Comparison of ENCODE assay signal across 3 cellular contexts in the genomic region with DNA sequence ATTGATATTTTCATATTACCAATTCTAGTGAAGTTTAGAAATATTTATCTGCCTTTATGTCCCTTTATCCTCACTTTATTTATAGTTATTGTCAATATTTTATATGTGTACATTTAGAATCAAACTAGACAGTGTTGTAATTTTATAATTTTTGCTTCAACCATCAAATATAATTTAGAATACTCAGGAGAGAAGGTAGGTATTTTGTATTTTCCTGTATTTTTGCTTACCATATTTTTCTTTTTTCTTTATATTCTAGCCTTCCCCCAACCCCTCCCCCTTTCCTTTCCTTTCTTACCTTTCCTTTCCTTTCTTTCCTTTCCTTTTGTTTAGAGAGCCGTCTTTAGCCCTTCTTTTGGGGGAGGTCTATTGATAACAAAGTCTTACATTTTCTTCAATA.
A peak's percentile ranks its signal among the peaks of the same experiment; 100 is the strongest.
TF ChIP-seq lines count a peak whose summit lies in the region.

No MANE protein-coding gene starts in this region.

TF ChIP-seq in HepG2, 621 proteins besides CTCF, POLR2A, EP300 and RAD21:
- TF ChIP-seq HNRNPK (IDR thresholded peaks at IDR 0.05; ENCODE audit: low read depth, low read length, poor library complexity, severe bottlenecking), result peak; percentile 92
- TF ChIP-seq ZNF768 (CRISPR knock-in tag; IDR thresholded peaks at IDR 0.05), result no peak
TF ChIP-seq in HepG2: peak in this region for 1.

TF ChIP-seq in GM23338, 12 proteins besides CTCF, POLR2A, EP300 and RAD21 (continues in another document):
- TF ChIP-seq CREB1 (CRISPR knock-in tag; IDR thresholded peaks at IDR 0.05; ENCODE audit: low read depth), result no peak
- TF ChIP-seq, protein P1, sequence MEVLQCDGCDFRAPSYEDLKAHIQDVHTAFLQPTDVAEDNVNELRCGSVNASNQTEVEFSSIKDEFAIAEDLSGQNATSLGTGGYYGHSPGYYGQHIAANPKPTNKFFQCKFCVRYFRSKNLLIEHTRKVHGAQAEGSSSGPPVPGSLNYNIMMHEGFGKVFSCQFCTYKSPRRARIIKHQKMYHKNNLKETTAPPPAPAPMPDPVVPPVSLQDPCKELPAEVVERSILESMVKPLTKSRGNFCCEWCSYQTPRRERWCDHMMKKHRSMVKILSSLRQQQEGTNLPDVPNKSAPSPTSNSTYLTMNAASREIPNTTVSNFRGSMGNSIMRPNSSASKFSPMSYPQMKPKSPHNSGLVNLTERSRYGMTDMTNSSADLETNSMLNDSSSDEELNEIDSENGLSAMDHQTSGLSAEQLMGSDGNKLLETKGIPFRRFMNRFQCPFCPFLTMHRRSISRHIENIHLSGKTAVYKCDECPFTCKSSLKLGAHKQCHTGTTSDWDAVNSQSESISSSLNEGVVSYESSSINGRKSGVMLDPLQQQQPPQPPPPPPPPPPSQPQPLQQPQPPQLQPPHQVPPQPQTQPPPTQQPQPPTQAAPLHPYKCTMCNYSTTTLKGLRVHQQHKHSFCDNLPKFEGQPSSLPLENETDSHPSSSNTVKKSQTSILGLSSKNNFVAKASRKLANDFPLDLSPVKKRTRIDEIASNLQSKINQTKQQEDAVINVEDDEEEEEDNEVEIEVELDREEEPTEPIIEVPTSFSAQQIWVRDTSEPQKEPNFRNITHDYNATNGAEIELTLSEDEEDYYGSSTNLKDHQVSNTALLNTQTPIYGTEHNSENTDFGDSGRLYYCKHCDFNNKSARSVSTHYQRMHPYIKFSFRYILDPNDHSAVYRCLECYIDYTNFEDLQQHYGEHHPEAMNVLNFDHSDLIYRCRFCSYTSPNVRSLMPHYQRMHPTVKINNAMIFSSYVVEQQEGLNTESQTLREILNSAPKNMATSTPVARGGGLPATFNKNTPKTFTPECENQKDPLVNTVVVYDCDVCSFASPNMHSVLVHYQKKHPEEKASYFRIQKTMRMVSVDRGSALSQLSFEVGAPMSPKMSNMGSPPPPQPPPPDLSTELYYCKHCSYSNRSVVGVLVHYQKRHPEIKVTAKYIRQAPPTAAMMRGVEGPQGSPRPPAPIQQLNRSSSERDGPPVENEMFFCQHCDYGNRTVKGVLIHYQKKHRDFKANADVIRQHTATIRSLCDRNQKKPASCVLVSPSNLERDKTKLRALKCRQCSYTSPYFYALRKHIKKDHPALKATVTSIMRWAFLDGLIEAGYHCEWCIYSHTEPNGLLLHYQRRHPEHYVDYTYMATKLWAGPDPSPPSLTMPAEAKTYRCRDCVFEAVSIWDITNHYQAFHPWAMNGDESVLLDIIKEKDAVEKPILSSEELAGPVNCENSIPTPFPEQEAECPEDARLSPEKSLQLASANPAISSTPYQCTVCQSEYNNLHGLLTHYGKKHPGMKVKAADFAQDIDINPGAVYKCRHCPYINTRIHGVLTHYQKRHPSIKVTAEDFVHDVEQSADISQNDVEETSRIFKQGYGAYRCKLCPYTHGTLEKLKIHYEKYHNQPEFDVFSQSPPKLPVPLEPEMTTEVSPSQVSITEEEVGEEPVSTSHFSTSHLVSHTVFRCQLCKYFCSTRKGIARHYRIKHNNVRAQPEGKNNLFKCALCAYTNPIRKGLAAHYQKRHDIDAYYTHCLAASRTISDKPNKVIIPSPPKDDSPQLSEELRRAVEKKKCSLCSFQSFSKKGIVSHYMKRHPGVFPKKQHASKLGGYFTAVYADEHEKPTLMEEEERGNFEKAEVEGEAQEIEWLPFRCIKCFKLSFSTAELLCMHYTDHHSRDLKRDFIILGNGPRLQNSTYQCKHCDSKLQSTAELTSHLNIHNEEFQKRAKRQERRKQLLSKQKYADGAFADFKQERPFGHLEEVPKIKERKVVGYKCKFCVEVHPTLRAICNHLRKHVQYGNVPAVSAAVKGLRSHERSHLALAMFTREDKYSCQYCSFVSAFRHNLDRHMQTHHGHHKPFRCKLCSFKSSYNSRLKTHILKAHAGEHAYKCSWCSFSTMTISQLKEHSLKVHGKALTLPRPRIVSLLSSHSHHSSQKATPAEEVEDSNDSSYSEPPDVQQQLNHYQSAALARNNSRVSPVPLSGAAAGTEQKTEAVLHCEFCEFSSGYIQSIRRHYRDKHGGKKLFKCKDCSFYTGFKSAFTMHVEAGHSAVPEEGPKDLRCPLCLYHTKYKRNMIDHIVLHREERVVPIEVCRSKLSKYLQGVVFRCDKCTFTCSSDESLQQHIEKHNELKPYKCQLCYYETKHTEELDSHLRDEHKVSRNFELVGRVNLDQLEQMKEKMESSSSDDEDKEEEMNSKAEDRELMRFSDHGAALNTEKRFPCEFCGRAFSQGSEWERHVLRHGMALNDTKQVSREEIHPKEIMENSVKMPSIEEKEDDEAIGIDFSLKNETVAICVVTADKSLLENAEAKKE (CRISPR knock-in tag; IDR thresholded peaks at IDR 0.05), result no peak
- no peak for TF ChIP-seq NANOG (IDR thresholded peaks at IDR 0.05; ENCODE audit: borderline replicate concordance)
- no peak for TF ChIP-seq EZH2 (IDR thresholded peaks at IDR 0.05; ENCODE audit: low read depth, unreplicated experiment)
- TF ChIP-seq ZNF114 (CRISPR knock-in tag; IDR thresholded peaks at IDR 0.05), result no peak
- no peak for TF ChIP-seq JUNB (IDR thresholded peaks at IDR 0.05; ENCODE audit: unreplicated experiment)
- TF ChIP-seq ZNF331 (CRISPR knock-in tag; IDR thresholded peaks at IDR 0.05; ENCODE audit: low read depth), result no peak
- TF ChIP-seq EZH2phosphoT487 (IDR thresholded peaks at IDR 0.05; ENCODE audit: unreplicated experiment), result no peak
- TF ChIP-seq, protein P2, sequence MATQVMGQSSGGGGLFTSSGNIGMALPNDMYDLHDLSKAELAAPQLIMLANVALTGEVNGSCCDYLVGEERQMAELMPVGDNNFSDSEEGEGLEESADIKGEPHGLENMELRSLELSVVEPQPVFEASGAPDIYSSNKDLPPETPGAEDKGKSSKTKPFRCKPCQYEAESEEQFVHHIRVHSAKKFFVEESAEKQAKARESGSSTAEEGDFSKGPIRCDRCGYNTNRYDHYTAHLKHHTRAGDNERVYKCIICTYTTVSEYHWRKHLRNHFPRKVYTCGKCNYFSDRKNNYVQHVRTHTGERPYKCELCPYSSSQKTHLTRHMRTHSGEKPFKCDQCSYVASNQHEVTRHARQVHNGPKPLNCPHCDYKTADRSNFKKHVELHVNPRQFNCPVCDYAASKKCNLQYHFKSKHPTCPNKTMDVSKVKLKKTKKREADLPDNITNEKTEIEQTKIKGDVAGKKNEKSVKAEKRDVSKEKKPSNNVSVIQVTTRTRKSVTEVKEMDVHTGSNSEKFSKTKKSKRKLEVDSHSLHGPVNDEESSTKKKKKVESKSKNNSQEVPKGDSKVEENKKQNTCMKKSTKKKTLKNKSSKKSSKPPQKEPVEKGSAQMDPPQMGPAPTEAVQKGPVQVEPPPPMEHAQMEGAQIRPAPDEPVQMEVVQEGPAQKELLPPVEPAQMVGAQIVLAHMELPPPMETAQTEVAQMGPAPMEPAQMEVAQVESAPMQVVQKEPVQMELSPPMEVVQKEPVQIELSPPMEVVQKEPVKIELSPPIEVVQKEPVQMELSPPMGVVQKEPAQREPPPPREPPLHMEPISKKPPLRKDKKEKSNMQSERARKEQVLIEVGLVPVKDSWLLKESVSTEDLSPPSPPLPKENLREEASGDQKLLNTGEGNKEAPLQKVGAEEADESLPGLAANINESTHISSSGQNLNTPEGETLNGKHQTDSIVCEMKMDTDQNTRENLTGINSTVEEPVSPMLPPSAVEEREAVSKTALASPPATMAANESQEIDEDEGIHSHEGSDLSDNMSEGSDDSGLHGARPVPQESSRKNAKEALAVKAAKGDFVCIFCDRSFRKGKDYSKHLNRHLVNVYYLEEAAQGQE (IDR thresholded peaks at IDR 0.05; ENCODE audit: unreplicated experiment), result no peak
- no peak for TF ChIP-seq STAT1 (IDR thresholded peaks at IDR 0.05; ENCODE audit: unreplicated experiment)

TF ChIP-seq in K562, 482 proteins besides CTCF, POLR2A, EP300 and RAD21:
- TF ChIP-seq NR2F6 (CRISPR knock-in tag; IDR thresholded peaks at IDR 0.05) (no peak), MIER1 (IDR thresholded peaks at IDR 0.05; ENCODE audit: low read depth) (no peak), RBM34 (IDR thresholded peaks at IDR 0.05; ENCODE audit: borderline replicate concordance, insufficient read depth, low read length) (no peak), NR2C2 (CRISPR knock-in tag; IDR thresholded peaks at IDR 0.05) (no peak), NR2C2 (tag; IDR thresholded peaks at IDR 0.05) (no peak), ZNF316 (IDR thresholded peaks at IDR 0.05) (no peak), RBM25 (IDR thresholded peaks at IDR 0.05; ENCODE audit: low read depth, low read length, severe bottlenecking) (no peak), SRSF3 (IDR thresholded peaks at IDR 0.05; ENCODE audit: insufficient read depth, low read length) (no peak), E2F3 (CRISPR knock-in tag; IDR thresholded peaks at IDR 0.05) (no peak), PCBP2 (IDR thresholded peaks at IDR 0.05; ENCODE audit: low read depth, low read length, poor library complexity, severe bottlenecking) (peak; percentile 22), HNRNPK (IDR thresholded peaks at IDR 0.05; ENCODE audit: low read depth, low read length, poor library complexity, severe bottlenecking) (peak; percentile 80), CHCHD3 (CRISPR knock-in tag; IDR thresholded peaks at IDR 0.05) (no peak), ZNF311 (CRISPR knock-in tag; IDR thresholded peaks at IDR 0.05) (no peak), LEF1 (IDR thresholded peaks at IDR 0.05) (no peak), PCBP1 (IDR thresholded peaks at IDR 0.05; ENCODE audit: low read depth, low read length, poor library complexity, severe bottlenecking) (peak; percentile 50), SNRNP70 (optimal IDR thresholded peaks at IDR 0.05; ENCODE audit: low read depth, low read length) (no peak)
- TF ChIP-seq, protein P3, sequence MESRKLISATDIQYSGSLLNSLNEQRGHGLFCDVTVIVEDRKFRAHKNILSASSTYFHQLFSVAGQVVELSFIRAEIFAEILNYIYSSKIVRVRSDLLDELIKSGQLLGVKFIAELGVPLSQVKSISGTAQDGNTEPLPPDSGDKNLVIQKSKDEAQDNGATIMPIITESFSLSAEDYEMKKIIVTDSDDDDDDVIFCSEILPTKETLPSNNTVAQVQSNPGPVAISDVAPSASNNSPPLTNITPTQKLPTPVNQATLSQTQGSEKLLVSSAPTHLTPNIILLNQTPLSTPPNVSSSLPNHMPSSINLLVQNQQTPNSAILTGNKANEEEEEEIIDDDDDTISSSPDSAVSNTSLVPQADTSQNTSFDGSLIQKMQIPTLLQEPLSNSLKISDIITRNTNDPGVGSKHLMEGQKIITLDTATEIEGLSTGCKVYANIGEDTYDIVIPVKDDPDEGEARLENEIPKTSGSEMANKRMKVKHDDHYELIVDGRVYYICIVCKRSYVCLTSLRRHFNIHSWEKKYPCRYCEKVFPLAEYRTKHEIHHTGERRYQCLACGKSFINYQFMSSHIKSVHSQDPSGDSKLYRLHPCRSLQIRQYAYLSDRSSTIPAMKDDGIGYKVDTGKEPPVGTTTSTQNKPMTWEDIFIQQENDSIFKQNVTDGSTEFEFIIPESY (CRISPR knock-in tag; IDR thresholded peaks at IDR 0.05), result no peak
- TF ChIP-seq, protein P4, sequence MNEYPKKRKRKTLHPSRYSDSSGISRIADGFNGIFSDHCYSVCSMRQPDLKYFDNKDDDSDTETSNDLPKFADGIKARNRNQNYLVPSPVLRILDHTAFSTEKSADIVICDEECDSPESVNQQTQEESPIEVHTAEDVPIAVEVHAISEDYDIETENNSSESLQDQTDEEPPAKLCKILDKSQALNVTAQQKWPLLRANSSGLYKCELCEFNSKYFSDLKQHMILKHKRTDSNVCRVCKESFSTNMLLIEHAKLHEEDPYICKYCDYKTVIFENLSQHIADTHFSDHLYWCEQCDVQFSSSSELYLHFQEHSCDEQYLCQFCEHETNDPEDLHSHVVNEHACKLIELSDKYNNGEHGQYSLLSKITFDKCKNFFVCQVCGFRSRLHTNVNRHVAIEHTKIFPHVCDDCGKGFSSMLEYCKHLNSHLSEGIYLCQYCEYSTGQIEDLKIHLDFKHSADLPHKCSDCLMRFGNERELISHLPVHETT (CRISPR knock-in tag; conservative IDR thresholded peaks at IDR 0.05 in 1 of 2, IDR thresholded peaks at IDR 0.05 in 1 of 2), result no peak
- TF ChIP-seq, protein P5, sequence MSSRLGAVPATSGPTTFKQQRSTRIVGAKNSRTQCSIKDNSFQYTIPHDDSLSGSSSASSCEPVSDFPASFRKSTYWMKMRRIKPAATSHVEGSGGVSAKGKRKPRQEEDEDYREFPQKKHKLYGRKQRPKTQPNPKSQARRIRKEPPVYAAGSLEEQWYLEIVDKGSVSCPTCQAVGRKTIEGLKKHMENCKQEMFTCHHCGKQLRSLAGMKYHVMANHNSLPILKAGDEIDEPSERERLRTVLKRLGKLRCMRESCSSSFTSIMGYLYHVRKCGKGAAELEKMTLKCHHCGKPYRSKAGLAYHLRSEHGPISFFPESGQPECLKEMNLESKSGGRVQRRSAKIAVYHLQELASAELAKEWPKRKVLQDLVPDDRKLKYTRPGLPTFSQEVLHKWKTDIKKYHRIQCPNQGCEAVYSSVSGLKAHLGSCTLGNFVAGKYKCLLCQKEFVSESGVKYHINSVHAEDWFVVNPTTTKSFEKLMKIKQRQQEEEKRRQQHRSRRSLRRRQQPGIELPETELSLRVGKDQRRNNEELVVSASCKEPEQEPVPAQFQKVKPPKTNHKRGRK (tag; IDR thresholded peaks at IDR 0.05), result peak; percentile 79; the same call in 1 of the 2 replicates
- TF ChIP-seq, protein P6, sequence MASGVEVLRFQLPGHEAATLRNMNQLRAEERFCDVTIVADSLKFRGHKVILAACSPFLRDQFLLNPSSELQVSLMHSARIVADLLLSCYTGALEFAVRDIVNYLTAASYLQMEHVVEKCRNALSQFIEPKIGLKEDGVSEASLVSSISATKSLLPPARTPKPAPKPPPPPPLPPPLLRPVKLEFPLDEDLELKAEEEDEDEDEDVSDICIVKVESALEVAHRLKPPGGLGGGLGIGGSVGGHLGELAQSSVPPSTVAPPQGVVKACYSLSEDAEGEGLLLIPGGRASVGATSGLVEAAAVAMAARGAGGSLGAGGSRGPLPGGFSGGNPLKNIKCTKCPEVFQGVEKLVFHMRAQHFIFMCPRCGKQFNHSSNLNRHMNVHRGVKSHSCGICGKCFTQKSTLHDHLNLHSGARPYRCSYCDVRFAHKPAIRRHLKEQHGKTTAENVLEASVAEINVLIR (CRISPR knock-in tag; IDR thresholded peaks at IDR 0.05), result no peak
- TF ChIP-seq, protein P7, sequence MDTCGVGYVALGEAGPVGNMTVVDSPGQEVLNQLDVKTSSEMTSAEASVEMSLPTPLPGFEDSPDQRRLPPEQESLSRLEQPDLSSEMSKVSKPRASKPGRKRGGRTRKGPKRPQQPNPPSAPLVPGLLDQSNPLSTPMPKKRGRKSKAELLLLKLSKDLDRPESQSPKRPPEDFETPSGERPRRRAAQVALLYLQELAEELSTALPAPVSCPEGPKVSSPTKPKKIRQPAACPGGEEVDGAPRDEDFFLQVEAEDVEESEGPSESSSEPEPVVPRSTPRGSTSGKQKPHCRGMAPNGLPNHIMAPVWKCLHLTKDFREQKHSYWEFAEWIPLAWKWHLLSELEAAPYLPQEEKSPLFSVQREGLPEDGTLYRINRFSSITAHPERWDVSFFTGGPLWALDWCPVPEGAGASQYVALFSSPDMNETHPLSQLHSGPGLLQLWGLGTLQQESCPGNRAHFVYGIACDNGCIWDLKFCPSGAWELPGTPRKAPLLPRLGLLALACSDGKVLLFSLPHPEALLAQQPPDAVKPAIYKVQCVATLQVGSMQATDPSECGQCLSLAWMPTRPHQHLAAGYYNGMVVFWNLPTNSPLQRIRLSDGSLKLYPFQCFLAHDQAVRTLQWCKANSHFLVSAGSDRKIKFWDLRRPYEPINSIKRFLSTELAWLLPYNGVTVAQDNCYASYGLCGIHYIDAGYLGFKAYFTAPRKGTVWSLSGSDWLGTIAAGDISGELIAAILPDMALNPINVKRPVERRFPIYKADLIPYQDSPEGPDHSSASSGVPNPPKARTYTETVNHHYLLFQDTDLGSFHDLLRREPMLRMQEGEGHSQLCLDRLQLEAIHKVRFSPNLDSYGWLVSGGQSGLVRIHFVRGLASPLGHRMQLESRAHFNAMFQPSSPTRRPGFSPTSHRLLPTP (IDR thresholded peaks at IDR 0.05; ENCODE audit: borderline replicate concordance, extremely low read depth, insufficient read length), result no peak
